ENCODE assay signal across 28 cellular contexts in genomic region chr1:167750641-167751040, GRCh38. TPM values are rescaled to one million over a fixed set of nuclear protein-coding genes. Genes with fewer than 3 reads are reported as not detected.
DNase-seq lines count a peak whose midpoint lies in the region; ATAC-seq and TF ChIP-seq lines count a peak whose summit lies in the region.
"Had no signal": no experiment of that assay in that cellular context is flagged by ENCODE, and none has a peak within 500 bp of the region (broad histone marks: within the 10 kb centered on the region; RNA-seq: fewer than 3 reads in every experiment).

No MANE protein-coding gene starts in this region.

- H3K4me2 ChIP-seq in PC-3 (ENCODE audit: low read length) (no peak overlapping the region), trophoblast cell (ENCODE audit: low read length) (no peak overlapping the region)
- H3K4me2 ChIP-seq: A549, KMS-11 had no signal

- no peak overlapping the region for H3K18ac ChIP-seq in trophoblast cell (ENCODE audit: low read length)

- H3K27ac ChIP-seq in PC-3 (ENCODE audit: low read length) (no peak overlapping the region), trophoblast cell (ENCODE audit: low read depth, low read length) (no peak overlapping the region)
- H3K27ac ChIP-seq: A549, C4-2B, KMS-11, SK-N-MC had no signal

- H3K4me1 ChIP-seq in PC-3 (ENCODE audit: insufficient read depth, low read length) (peaks cover 16% of the 10 kb centered on the region), trophoblast cell (ENCODE audit: control insufficient read depth in 1 of 2, insufficient read depth in 2 of 2, low read length in 2 of 2) (peaks cover 6 to 8% of the 10 kb centered on the region in 2 experiments)

- no peak for TF ChIP-seq CTCF in PC-3 (conservative IDR thresholded peaks at IDR 0.05; ENCODE audit: low read depth, low read length)
- no peak for TF ChIP-seq CTCF in epithelial cell of esophagus (IDR thresholded peaks at IDR 0.05; ENCODE audit: insufficient read depth, low read depth, low read length, missing control alignments)

- H3K4ac ChIP-seq in trophoblast cell (ENCODE audit: low read depth, low read length) = peak overlapping the region; percentile 60

- no peaks in the 10 kb centered on the region for H3F3A ChIP-seq in PC-3 (ENCODE audit: low read length, unreplicated experiment)

- H3K4me3 ChIP-seq in PC-3 (ENCODE audit: low read length) (no peak overlapping the region), epithelial cell of esophagus (ENCODE audit: low read length) (no peak overlapping the region), trophoblast cell (ENCODE audit: low read depth, low read length) (no peak overlapping the region)
- H3K4me3 ChIP-seq: A549, SK-N-MC had no signal

- H3K79me2 ChIP-seq in PC-3 (ENCODE audit: low read length) (peaks cover 89% of the 10 kb centered on the region), trophoblast cell (ENCODE audit: control insufficient read depth, insufficient read depth, low read length, poor library complexity) (peaks cover 26% of the 10 kb centered on the region)

- POLR2A ChIA-PET in PC-3 (lab: Charles Lee; ENCODE audit: unreplicated experiment) = no interaction called here

- H4K20me1 ChIP-seq in PC-3 (ENCODE audit: low read length) = no peaks in the 10 kb centered on the region

- H4K8ac ChIP-seq in trophoblast cell (ENCODE audit: low read depth, low read length) = no peak overlapping the region

- H2AFZ ChIP-seq in PC-3 (ENCODE audit: low read length) (no peak overlapping the region), trophoblast cell (ENCODE audit: insufficient read depth, low read length, poor library complexity) (no peak overlapping the region)

- DNase-seq in ELR (ENCODE audit: low read depth) (peak; percentile 19), PC-3 (peak; percentile 22), epithelial cell of esophagus (ENCODE audit: low read depth) (peak; percentile 59), trophoblast cell (no peak), NCI-H345 (lab: John Stamatoyannopoulos, UW) (no peak)
- DNase-seq: AML-193; CD8-positive, alpha-beta T cell; DMS 273 treated with DMSO at 0.1 percent for 48 hours; DMS79; EL; GF-D8; MM.1S; NCI-H1048; NCI-H1417 treated with DMSO at 0.1 percent for 48 hours; NCI-H1694 treated with DMSO at 0.1 percent for 48 hours; NCI-H2081; NCI-H2227 treated with DMSO at 0.1 percent for 48 hours; NCI-H510A; NCI-H69; SIG-M5 had no signal

- ATAC-seq in PC-3 = no peak
- ATAC-seq in HG02840 (IDR thresholded peaks at IDR 0.05; ENCODE audit: low FRiP score, unreplicated experiment) = no peak
- no peak for ATAC-seq in HG02759 (IDR thresholded peaks at IDR 0.05; ENCODE audit: unreplicated experiment)
- ATAC-seq: A549; CD8-positive, alpha-beta T cell; HCT116; Panc1 had no signal

- no CpG with 5 or more reads among the region's 2 CpGs for WGBS in trophoblast cell (ENCODE audit: extremely low coverage, insufficient coverage, insufficient read length)

- H3K79me1 ChIP-seq in trophoblast cell (ENCODE audit: low read length) = no peaks in the 10 kb centered on the region

- intact Hi-C loops in PC-3 (cut with micrococcal nuclease) = no loop called here

- CTCF ChIA-PET in PC-3 (lab: Charles Lee) = no interaction called here

- H3K9ac ChIP-seq in PC-3 (ENCODE audit: low read length) (no peak overlapping the region), trophoblast cell (ENCODE audit: low read length) (no peak overlapping the region)
- H3K9ac ChIP-seq: KMS-11 had no signal

- H3K27me3 ChIP-seq in PC-3 (ENCODE audit: low read length) (no peaks in the 10 kb centered on the region), trophoblast cell (ENCODE audit: insufficient read depth, low read length) (no peaks in the 10 kb centered on the region)

- H3K23ac ChIP-seq in trophoblast cell (ENCODE audit: low read length) = no peak overlapping the region

- no peak overlapping the region for H2AK5ac ChIP-seq in trophoblast cell (ENCODE audit: low read length)

- H2BK12ac ChIP-seq in trophoblast cell (ENCODE audit: low read length) = no peak overlapping the region

- H2BK120ac ChIP-seq in trophoblast cell (ENCODE audit: insufficient read depth, low read length, poor library complexity) = no peak overlapping the region

- H3K9me2 ChIP-seq in PC-3 (replicated peaks; ENCODE audit: low read length) = no peaks in the 10 kb centered on the region

- H2BK5ac ChIP-seq in trophoblast cell (ENCODE audit: low read depth, low read length, poor library complexity) = no peak overlapping the region

- no TSS peak for BruUV-seq in PC-3 (replicated peaks; lab: Mats Ljungman, UMichigan)

- no peak overlapping the region for H4K12ac ChIP-seq in trophoblast cell (ENCODE audit: low read depth, low read length)

- H4K91ac ChIP-seq in trophoblast cell (ENCODE audit: low read depth, low read length) = no peak overlapping the region

- no peaks in the 10 kb centered on the region for H3K9me3 ChIP-seq in PC-3 (ENCODE audit: low read length)
- no peaks in the 10 kb centered on the region for H3K9me3 ChIP-seq in trophoblast cell (ENCODE audit: insufficient read depth, low read depth, low read length)
- H3K9me3 ChIP-seq: A549 had no signal

- H3K36me3 ChIP-seq in PC-3 (ENCODE audit: low read depth, low read length) = no peaks in the 10 kb centered on the region
- H3K36me3 ChIP-seq in trophoblast cell (ENCODE audit: control insufficient read depth in 1 of 2, insufficient read depth in 2 of 2, low read length in 2 of 2) = peaks cover 2 to 4% of the 10 kb centered on the region in 2 experiments

- H3K14ac ChIP-seq in trophoblast cell (ENCODE audit: low read length) = no peak overlapping the region

RNA-seq across cellular contexts. Expression of gene MPZL1, which starts 28.9 kb away (rescaled TPM):
- total RNA-seq in PC-3 (2014; rRNA removed) = 86.5 and 95.1 TPM in 2 replicates
- 335 and 346 TPM in 2 replicates for polyA plus RNA-seq in trophoblast cell (2013)

Comparison
In these comparisons a context has a peak if more than half of its experiments do, and no peak if none do; other contexts are left out.
1. DNase-seq: peak in ELR (single experiment), PC-3 (single experiment) and epithelial cell of esophagus (single experiment); none in trophoblast cell (0 of 2) and NCI-H345 (single experiment).